In genomic region chr18:70421471-70421870, GRCh38 we compare ENCODE assay signal across 1 cellular context.
TF ChIP-seq lines count a peak whose summit lies in the region.

No MANE protein-coding gene starts in this region.

TF ChIP-seq in HCT116, 20 proteins besides CTCF, POLR2A, EP300 and RAD21 (continued from another document):
- TF ChIP-seq ZBTB33 (IDR thresholded peaks at IDR 0.05; ENCODE audit: extremely low read depth, insufficient replicate concordance, low read length) (no peak), ELF1 (IDR thresholded peaks at IDR 0.05; ENCODE audit: borderline replicate concordance, low read depth) (no peak), SIN3A (IDR thresholded peaks at IDR 0.05; ENCODE audit: low read depth) (no peak), SRF (IDR thresholded peaks at IDR 0.05; ENCODE audit: low read depth) (no peak), SP1 (IDR thresholded peaks at IDR 0.05; ENCODE audit: low read depth) (no peak), EGR1 (IDR thresholded peaks at IDR 0.05; ENCODE audit: low read depth) (no peak), EZH2phosphoT487 (IDR thresholded peaks at IDR 0.05; ENCODE audit: borderline replicate concordance) (no peak), ATF3 (IDR thresholded peaks at IDR 0.05) (no peak), EZH2 (IDR thresholded peaks at IDR 0.05) (no peak), JUND (IDR thresholded peaks at IDR 0.05) (no peak)
